1 cellular context compared by ENCODE assay signal in genomic region chr10:71860243-71861029, GRCh38.
TF ChIP-seq lines count a peak whose summit lies in the region.

No MANE protein-coding gene starts in this region.

TF ChIP-seq in HepG2, 621 proteins besides CTCF, POLR2A, EP300 and RAD21 (continued from another document and continues in another):
- TF ChIP-seq PRDM4 (CRISPR knock-in tag; IDR thresholded peaks at IDR 0.05; ENCODE audit: borderline replicate concordance) (no peak), CBX5 (CRISPR knock-in tag; IDR thresholded peaks at IDR 0.05; ENCODE audit: borderline replicate concordance) (no peak), DZIP1 (CRISPR knock-in tag; IDR thresholded peaks at IDR 0.05) (no peak), ZFP62 (CRISPR knock-in tag; IDR thresholded peaks at IDR 0.05) (no peak), SP4 (CRISPR knock-in tag; IDR thresholded peaks at IDR 0.05) (no peak), HOXA3 (CRISPR knock-in tag; IDR thresholded peaks at IDR 0.05) (peak; percentile 48; the same call in 1 of the 2 replicates), ATAD3A (CRISPR knock-in tag; IDR thresholded peaks at IDR 0.05) (no peak), MYPOP (CRISPR knock-in tag; IDR thresholded peaks at IDR 0.05) (no peak), SALL2 (CRISPR knock-in tag; IDR thresholded peaks at IDR 0.05) (no peak), IKZF1 (IDR thresholded peaks at IDR 0.05) (no peak), ZNF503 (CRISPR knock-in tag; IDR thresholded peaks at IDR 0.05) (no peak), RFX5 (IDR thresholded peaks at IDR 0.05; ENCODE audit: low read depth, low read length) (peak; percentile 28; the same call in 1 of the 2 replicates), POGK (CRISPR knock-in tag; conservative IDR thresholded peaks at IDR 0.05) (no peak), ZNF7 (CRISPR knock-in tag; IDR thresholded peaks at IDR 0.05) (no peak), TOPORS (CRISPR knock-in tag; IDR thresholded peaks at IDR 0.05) (no peak), BCLAF1 (IDR thresholded peaks at IDR 0.05) (no peak), NAIF1 (CRISPR knock-in tag; IDR thresholded peaks at IDR 0.05; ENCODE audit: borderline replicate concordance) (no peak), TERF1 (CRISPR knock-in tag; IDR thresholded peaks at IDR 0.05) (no peak), ZNF460 (CRISPR knock-in tag; IDR thresholded peaks at IDR 0.05; ENCODE audit: borderline replicate concordance) (no peak), ZFAT (CRISPR knock-in tag; conservative IDR thresholded peaks at IDR 0.05) (no peak), LCORL (IDR thresholded peaks at IDR 0.05) (no peak), LCORL (CRISPR knock-in tag; IDR thresholded peaks at IDR 0.05) (0 out of 2 replicates have a peak, but pooled peaks have one; percentile 46), SOX5 (CRISPR knock-in tag; IDR thresholded peaks at IDR 0.05; ENCODE audit: borderline replicate concordance) (peak; percentile 43; the same call in 1 of the 2 replicates), POLR2AphosphoS5 (IDR thresholded peaks at IDR 0.05; ENCODE audit: low read depth, low read length) (no peak), ZNF567 (CRISPR knock-in tag; IDR thresholded peaks at IDR 0.05; ENCODE audit: borderline replicate concordance) (no peak), SOX6 (IDR thresholded peaks at IDR 0.05) (no peak), SOX6 (CRISPR knock-in tag; IDR thresholded peaks at IDR 0.05) (no peak; the same call in 1 of the 2 replicates), NFYC (CRISPR knock-in tag; IDR thresholded peaks at IDR 0.05) (0 out of 2 replicates have a peak, but pooled peaks have one; percentile 16), NCOR1 (IDR thresholded peaks at IDR 0.05; ENCODE audit: borderline replicate concordance, low read length) (no peak), ZNF329 (CRISPR knock-in tag; IDR thresholded peaks at IDR 0.05; ENCODE audit: low read depth) (no peak), ZSCAN31 (CRISPR knock-in tag; IDR thresholded peaks at IDR 0.05; ENCODE audit: low read depth) (peak; percentile 93; the same call in 1 of the 2 replicates), ZNF510 (CRISPR knock-in tag; IDR thresholded peaks at IDR 0.05; ENCODE audit: low read depth) (no peak), ZNF780A (CRISPR knock-in tag; IDR thresholded peaks at IDR 0.05) (no peak), ZSCAN20 (CRISPR knock-in tag; IDR thresholded peaks at IDR 0.05; ENCODE audit: borderline replicate concordance) (no peak), ZNF20 (CRISPR knock-in tag; IDR thresholded peaks at IDR 0.05) (no peak), RORA (CRISPR knock-in tag; IDR thresholded peaks at IDR 0.05) (no peak), MAZ (IDR thresholded peaks at IDR 0.05; ENCODE audit: borderline replicate concordance, low read depth, low read length) (no peak), MAZ (CRISPR knock-in tag; IDR thresholded peaks at IDR 0.05; ENCODE audit: low read depth) (no peak), FLYWCH1 (CRISPR knock-in tag; IDR thresholded peaks at IDR 0.05) (no peak), PRDM15 (CRISPR knock-in tag; IDR thresholded peaks at IDR 0.05) (0 out of 2 replicates have a peak, but pooled peaks have one; percentile 16), GZF1 (CRISPR knock-in tag; IDR thresholded peaks at IDR 0.05) (no peak), ZNF333 (CRISPR knock-in tag; IDR thresholded peaks at IDR 0.05; ENCODE audit: borderline replicate concordance) (no peak), KMT2A (CRISPR knock-in tag; IDR thresholded peaks at IDR 0.05) (no peak), NPAS2 (CRISPR knock-in tag; IDR thresholded peaks at IDR 0.05; ENCODE audit: borderline replicate concordance) (no peak), RBM22 (optimal IDR thresholded peaks at IDR 0.05; ENCODE audit: low read length) (no peak), ASH2L (IDR thresholded peaks at IDR 0.05; ENCODE audit: insufficient read length, low read depth, low read length) (no peak), FOXM1 (CRISPR knock-in tag; IDR thresholded peaks at IDR 0.05) (no peak), PLRG1 (conservative IDR thresholded peaks at IDR 0.05) (no peak)
